In genomic region chr5:168299372-168299771, GRCh38 we compare ENCODE assay signal across 17 cellular contexts.
"Had no signal": no experiment of that assay in that cellular context is flagged by ENCODE, and none has a peak within 500 bp of the region (broad histone marks: within the 10 kb centered on the region; RNA-seq: fewer than 3 reads in every experiment).

No MANE protein-coding gene starts in this region.

- H3K27ac Mint-ChIP-seq: activated naive CD4-positive, alpha-beta T cell treated with anti-CD3 and anti-CD28 coated beads, Interleukin-2, amount 10 ng/mL, durations not matched to agents 7 days and 5 days; activated T-helper 2 cell treated with anti-CD3 and anti-CD28 coated beads, Interferon-gamma antibody, Interleukin-2, Interleukin-4, amounts not matched to agents 10 μg/mL and 5 μg/mL and 100 μg/mL, durations not matched to agents 14 hours and 24 hours and 36 hours; naive B cell; T-cell had no signal

- DNase-seq: activated CD4-positive, alpha-beta T cell treated with anti-CD3 and anti-CD28 coated beads, Interleukin-2, amount 50 U/mL, for 4 hours; activated CD4-positive, CD25-positive, alpha-beta regulatory T cell treated with anti-CD3 and anti-CD28 coated beads, Interleukin-2, amount 50 U/mL, for 72 hours; activated naive CD4-positive, alpha-beta T cell treated with anti-CD3 and anti-CD28 coated beads, Interleukin-2, amount 10 ng/mL, durations not matched to agents 7 days and 5 days; esophagus squamous epithelium; glutamatergic neuron; left cardiac atrium; naive B cell; stimulated activated CD4-positive, alpha-beta T cell treated with anti-CD3 and anti-CD28 coated beads, Interleukin-4, amount 100 ng/mL, for 24 hours; stimulated activated naive CD4-positive, alpha-beta T cell treated with Interleukin-2 at 50 U/mL for 16 hours; T-cell; T1000 had no signal

- H3K27me3 ChIP-seq: right atrium auricular region, tibial nerve had no signal

- H3K4me1 ChIP-seq: right atrium auricular region, tibial nerve had no signal

- H3K4me3 Mint-ChIP-seq: activated naive CD4-positive, alpha-beta T cell treated with anti-CD3 and anti-CD28 coated beads, Interleukin-2, amount 10 ng/mL, durations not matched to agents 7 days and 5 days; naive B cell; T-cell had no signal

- H3K9me3 Mint-ChIP-seq: activated naive CD4-positive, alpha-beta T cell treated with anti-CD3 and anti-CD28 coated beads, Interleukin-2, amount 10 ng/mL, durations not matched to agents 7 days and 5 days; activated T-helper 2 cell treated with anti-CD3 and anti-CD28 coated beads, Interferon-gamma antibody, Interleukin-2, Interleukin-4, amounts not matched to agents 10 μg/mL and 5 μg/mL and 100 μg/mL, durations not matched to agents 14 hours and 24 hours and 36 hours; T-cell had no signal

- H3K27ac ChIP-seq: cardiac muscle cell, coronary artery, esophagus squamous epithelium, right atrium auricular region, skin epidermis, tibial nerve had no signal

- H3K4me3 ChIP-seq: cardiac muscle cell, coronary artery, esophagus squamous epithelium, right atrium auricular region, skin epidermis, tibial nerve had no signal

- H3K4me1 Mint-ChIP-seq: activated naive CD4-positive, alpha-beta T cell treated with anti-CD3 and anti-CD28 coated beads, Interleukin-2, amount 10 ng/mL, durations not matched to agents 7 days and 5 days; naive B cell; T-cell had no signal

- H3K36me3 Mint-ChIP-seq: activated naive CD4-positive, alpha-beta T cell treated with anti-CD3 and anti-CD28 coated beads, Interleukin-2, amount 10 ng/mL, durations not matched to agents 7 days and 5 days; naive B cell; T-cell had no signal

- ATAC-seq: left cardiac atrium, T-cell had no signal

- H3K9me3 ChIP-seq: esophagus squamous epithelium, right atrium auricular region, tibial nerve had no signal

- H3K36me3 ChIP-seq: cardiac muscle cell, esophagus squamous epithelium, right atrium auricular region, tibial nerve had no signal
